In the genomic region with DNA sequence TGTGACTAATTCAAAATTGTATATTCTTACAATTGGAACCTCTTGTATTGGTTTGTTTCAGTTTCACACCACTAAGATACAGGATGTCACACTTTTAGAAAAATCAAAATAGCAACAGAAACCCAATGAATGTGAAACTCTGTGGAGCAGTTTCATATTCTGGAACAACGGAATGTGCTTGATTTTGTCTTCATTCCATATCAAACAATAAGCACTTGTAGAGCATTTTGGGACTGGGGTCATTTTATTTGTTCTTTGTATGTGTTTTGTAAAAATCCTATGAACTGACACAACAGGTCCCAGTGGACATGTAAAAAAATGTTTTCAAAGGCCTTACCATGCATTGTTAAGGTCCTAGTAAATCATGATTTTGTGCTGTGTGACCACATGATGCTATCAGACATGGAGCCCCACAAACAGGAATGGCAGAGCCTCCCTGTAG, we compare ENCODE assay signal across 9 cellular contexts.
DNase-seq lines count a peak whose midpoint lies in the region; ATAC-seq and TF ChIP-seq lines count a peak whose summit lies in the region.
"Had no signal": no experiment of that assay in that cellular context is flagged by ENCODE, and none has a peak within 500 bp of the region (broad histone marks: within the 10 kb centered on the region; RNA-seq: fewer than 3 reads in every experiment).

No MANE protein-coding gene starts in this region.

- no peak overlapping the region for H3K27ac ChIP-seq in neural progenitor cell

- H3K9me3 ChIP-seq in neural progenitor cell (ENCODE audit: low read depth) = no peaks in the 10 kb centered on the region

- H3K36me3 Mint-ChIP-seq in neural progenitor cell = no peaks in the 10 kb centered on the region
- no peaks in the 10 kb centered on the region for H3K36me3 Mint-ChIP-seq in activated T-helper 1 cell treated with anti-CD3 and anti-CD28 coated beads, Interleukin-12 subunit alpha, Interleukin-12 subunit beta, Interleukin-2, Interleukin-4 antibody, amounts not matched to agents 30 ng/mL and 10 ng/mL and 1 ng/mL, durations not matched to agents 14 hours and 24 hours and 36 hours (ENCODE audit: low read depth)

- no peak overlapping the region for H3K4me3 Mint-ChIP-seq in neural progenitor cell
- H3K4me3 Mint-ChIP-seq in activated T-helper 1 cell treated with anti-CD3 and anti-CD28 coated beads, Interleukin-12 subunit alpha, Interleukin-12 subunit beta, Interleukin-2, Interleukin-4 antibody, amounts not matched to agents 30 ng/mL and 10 ng/mL and 1 ng/mL, durations not matched to agents 14 hours and 24 hours and 36 hours = no peak overlapping the region
- H3K4me3 Mint-ChIP-seq: activated naive CD8-positive, alpha-beta T cell treated with anti-CD3 and anti-CD28 coated beads, Interleukin-2, amount 50 U/mL, for 24 hours had no signal

- H3K4me3 ChIP-seq in neural progenitor cell = no peak overlapping the region

- peaks cover 4% of the 10 kb centered on the region for H3K4me1 ChIP-seq in neural progenitor cell

- H3K36me3 ChIP-seq in neural progenitor cell = no peaks in the 10 kb centered on the region

- no peak for DNase-seq in neural progenitor cell (ENCODE audit: low spot score)
- no peak for DNase-seq in activated T-helper 1 cell treated with anti-CD3 and anti-CD28 coated beads, Interleukin-12 subunit alpha, Interleukin-12 subunit beta, Interleukin-2, Interleukin-4 antibody, amounts not matched to agents 30 ng/mL and 10 ng/mL and 1 ng/mL, durations not matched to agents 14 hours and 24 hours and 36 hours (ENCODE audit: low spot score)
- no peak for DNase-seq in activated T-cell treated with anti-CD3 and anti-CD28 coated beads for 4 hours
- DNase-seq in stimulated activated CD4-positive, alpha-beta T cell treated with anti-CD3 and anti-CD28 coated beads, Interleukin-2, amount 100 ng/mL, for 24 hours = no peak
- DNase-seq: activated naive CD8-positive, alpha-beta T cell treated with anti-CD3 and anti-CD28 coated beads, Interleukin-2, amount 50 U/mL, for 24 hours; NCI-H1105 had no signal

- no peak overlapping the region for H3K27ac Mint-ChIP-seq in neural progenitor cell
- H3K27ac Mint-ChIP-seq in activated T-helper 1 cell treated with anti-CD3 and anti-CD28 coated beads, Interleukin-12 subunit alpha, Interleukin-12 subunit beta, Interleukin-2, Interleukin-4 antibody, amounts not matched to agents 30 ng/mL and 10 ng/mL and 1 ng/mL, durations not matched to agents 14 hours and 24 hours and 36 hours = no peak overlapping the region
- H3K27ac Mint-ChIP-seq: activated naive CD8-positive, alpha-beta T cell treated with anti-CD3 and anti-CD28 coated beads, Interleukin-2, amount 50 U/mL, for 24 hours had no signal

- H3K9ac ChIP-seq in neural progenitor cell = no peak overlapping the region

- H3F3A ChIP-seq in neural progenitor cell (ENCODE audit: low read depth) = no peaks in the 10 kb centered on the region

- peak overlapping the region; percentile 36 for H2AFZ ChIP-seq in neural progenitor cell (replicated peaks)

- no peaks in the 10 kb centered on the region for H4K20me1 ChIP-seq in neural progenitor cell (ENCODE audit: low read depth)

- ATAC-seq in GM19035 (IDR thresholded peaks at IDR 0.05; ENCODE audit: unreplicated experiment) = peak; percentile 90
- ATAC-seq in HG02588 (IDR thresholded peaks at IDR 0.05; ENCODE audit: unreplicated experiment) = peak; percentile 72
- ATAC-seq in HG03457 (IDR thresholded peaks at IDR 0.05; ENCODE audit: unreplicated experiment) = peak; percentile 86
- ATAC-seq: activated naive CD8-positive, alpha-beta T cell treated with anti-CD3 and anti-CD28 coated beads, Interleukin-2, amount 50 U/mL, for 24 hours had no signal

- intact Hi-C loops in activated T-helper 1 cell treated with anti-CD3 and anti-CD28 coated beads, Interleukin-12 subunit alpha, Interleukin-12 subunit beta, Interleukin-2, Interleukin-4 antibody, amounts not matched to agents 30 ng/mL and 10 ng/mL and 1 ng/mL, durations not matched to agents 14 hours and 24 hours and 36 hours (cut with micrococcal nuclease) = no loop called here

- H3K27me3 ChIP-seq in neural progenitor cell = no peaks in the 10 kb centered on the region

- no peak for TF ChIP-seq CTCF in neural progenitor cell (IDR thresholded peaks at IDR 0.05)

- H3K4me1 Mint-ChIP-seq in neural progenitor cell = no peaks in the 10 kb centered on the region
- H3K4me1 Mint-ChIP-seq in activated T-helper 1 cell treated with anti-CD3 and anti-CD28 coated beads, Interleukin-12 subunit alpha, Interleukin-12 subunit beta, Interleukin-2, Interleukin-4 antibody, amounts not matched to agents 30 ng/mL and 10 ng/mL and 1 ng/mL, durations not matched to agents 14 hours and 24 hours and 36 hours (ENCODE audit: low read depth) = no peaks in the 10 kb centered on the region
- H3K4me1 Mint-ChIP-seq: activated naive CD8-positive, alpha-beta T cell treated with anti-CD3 and anti-CD28 coated beads, Interleukin-2, amount 50 U/mL, for 24 hours had no signal

- H3K9me3 Mint-ChIP-seq in neural progenitor cell = no peaks in the 10 kb centered on the region
- H3K9me3 Mint-ChIP-seq in activated T-helper 1 cell treated with anti-CD3 and anti-CD28 coated beads, Interleukin-12 subunit alpha, Interleukin-12 subunit beta, Interleukin-2, Interleukin-4 antibody, amounts not matched to agents 30 ng/mL and 10 ng/mL and 1 ng/mL, durations not matched to agents 14 hours and 24 hours and 36 hours = no peaks in the 10 kb centered on the region

- H3K79me2 ChIP-seq in neural progenitor cell (ENCODE audit: low read depth) = no peaks in the 10 kb centered on the region

- no peaks in the 10 kb centered on the region for H3K27me3 Mint-ChIP-seq in neural progenitor cell (ENCODE audit: insufficient read depth, low read depth)
- H3K27me3 Mint-ChIP-seq in activated T-helper 1 cell treated with anti-CD3 and anti-CD28 coated beads, Interleukin-12 subunit alpha, Interleukin-12 subunit beta, Interleukin-2, Interleukin-4 antibody, amounts not matched to agents 30 ng/mL and 10 ng/mL and 1 ng/mL, durations not matched to agents 14 hours and 24 hours and 36 hours (ENCODE audit: insufficient read depth) = no peaks in the 10 kb centered on the region
- H3K27me3 Mint-ChIP-seq: activated naive CD8-positive, alpha-beta T cell treated with anti-CD3 and anti-CD28 coated beads, Interleukin-2, amount 50 U/mL, for 24 hours had no signal

- no peak overlapping the region for H3K4me2 ChIP-seq in neural progenitor cell
